ENCODE assay signal across 10 cellular contexts in genomic region chr5:54701179-54701578, GRCh38.
A peak's percentile ranks its signal among the peaks of the same experiment; 100 is the strongest.
DNase-seq lines count a peak whose midpoint lies in the region; TF ChIP-seq lines count a peak whose summit lies in the region.
"Had no signal": no experiment of that assay in that cellular context is flagged by ENCODE, and none has a peak within 500 bp of the region (broad histone marks: within the 10 kb centered on the region; RNA-seq: fewer than 3 reads in every experiment).

No MANE protein-coding gene starts in this region.

- H3K27ac Mint-ChIP-seq in osteocyte (ENCODE audit: unreplicated experiment) = peak overlapping the region; percentile 79
- H3K27ac Mint-ChIP-seq in activated CD4-positive, alpha-beta memory T cell treated with anti-CD3 and anti-CD28 coated beads, Interleukin-2, amount 10 ng/mL, durations not matched to agents 7 days and 5 days = no peak overlapping the region

- no peak overlapping the region for H3K4me3 Mint-ChIP-seq in osteocyte (ENCODE audit: unreplicated experiment)
- no peak overlapping the region for H3K4me3 Mint-ChIP-seq in activated CD4-positive, alpha-beta memory T cell treated with anti-CD3 and anti-CD28 coated beads, Interleukin-2, amount 10 ng/mL, durations not matched to agents 7 days and 5 days

- H3K36me3 Mint-ChIP-seq in osteocyte (ENCODE audit: unreplicated experiment) = no peaks in the 10 kb centered on the region
- H3K36me3 Mint-ChIP-seq in activated CD4-positive, alpha-beta memory T cell treated with anti-CD3 and anti-CD28 coated beads, Interleukin-2, amount 10 ng/mL, durations not matched to agents 7 days and 5 days (ENCODE audit: low read depth) = no peaks in the 10 kb centered on the region

- no peaks in the 10 kb centered on the region for H3K9me3 Mint-ChIP-seq in osteocyte (ENCODE audit: unreplicated experiment)
- H3K9me3 Mint-ChIP-seq in activated CD4-positive, alpha-beta memory T cell treated with anti-CD3 and anti-CD28 coated beads, Interleukin-2, amount 10 ng/mL, durations not matched to agents 7 days and 5 days = peaks cover 2% of the 10 kb centered on the region

- CTCF ChIA-PET in activated CD4-positive, alpha-beta memory T cell treated with anti-CD3 and anti-CD28 coated beads, Interleukin-2, amount 10 ng/mL, durations not matched to agents 7 days and 5 days (lab: Charles Lee) = no interaction called here

- H3K4me1 Mint-ChIP-seq in osteocyte (ENCODE audit: unreplicated experiment) = peaks cover 44% of the 10 kb centered on the region
- peaks cover 12% of the 10 kb centered on the region for H3K4me1 Mint-ChIP-seq in activated CD4-positive, alpha-beta memory T cell treated with anti-CD3 and anti-CD28 coated beads, Interleukin-2, amount 10 ng/mL, durations not matched to agents 7 days and 5 days

- TF ChIP-seq CTCF in epithelial cell of esophagus (IDR thresholded peaks at IDR 0.05; ENCODE audit: insufficient read depth, low read depth, low read length, missing control alignments) (no peak), osteocyte (IDR thresholded peaks at IDR 0.05) (no peak)

- no peaks in the 10 kb centered on the region for H3K27me3 Mint-ChIP-seq in osteocyte (ENCODE audit: unreplicated experiment)
- peaks cover 3% of the 10 kb centered on the region for H3K27me3 Mint-ChIP-seq in activated CD4-positive, alpha-beta memory T cell treated with anti-CD3 and anti-CD28 coated beads, Interleukin-2, amount 10 ng/mL, durations not matched to agents 7 days and 5 days

- DNase-seq in DMS79 treated with DMSO at 0.1 percent for 48 hours (lab: John Stamatoyannopoulos, UW) (peak; percentile 28), NCI-H226 (peak; percentile 94), epithelial cell of esophagus (ENCODE audit: low read depth) (peak; percentile 98), osteocyte (ENCODE audit: extremely low spot score, unreplicated experiment) (no peak), DMS 273 (lab: John Stamatoyannopoulos, UW; ENCODE audit: unreplicated experiment) (no peak), superior temporal gyrus (ENCODE audit: extremely low spot score) (no peak)
- DNase-seq in activated CD4-positive, alpha-beta memory T cell treated with anti-CD3 and anti-CD28 coated beads, Interleukin-2, amount 10 ng/mL, durations not matched to agents 7 days and 5 days = no peak
- no peak for DNase-seq in stimulated activated CD4-positive, alpha-beta T cell treated with anti-CD3 and anti-CD28 coated beads, Interleukin-4, amount 100 ng/mL, for 24 hours
- DNase-seq: amygdala; stimulated activated CD4-positive, alpha-beta T cell treated with anti-CD3 and anti-CD28 coated beads, Interleukin-2, amount 100 ng/mL, for 48 hours had no signal

- POLR2A ChIA-PET in activated CD4-positive, alpha-beta memory T cell treated with anti-CD3 and anti-CD28 coated beads, Interleukin-2, amount 10 ng/mL, durations not matched to agents 7 days and 5 days (lab: Charles Lee) = no interaction called here

- no peak overlapping the region for H3K4me3 ChIP-seq in epithelial cell of esophagus (ENCODE audit: low read length)

Comparison
In these comparisons a context has a peak if more than half of its experiments do, and no peak if none do; other contexts are left out.
1. DNase-seq: peak in DMS79 treated with DMSO at 0.1 percent for 48 hours (single experiment), NCI-H226 (single experiment) and epithelial cell of esophagus (single experiment); none in osteocyte (single experiment), DMS 273 (single experiment), activated CD4-positive, alpha-beta memory T cell treated with anti-CD3 and anti-CD28 coated beads, Interleukin-2, amount 10 ng/mL, durations not matched to agents 7 days and 5 days (single experiment), stimulated activated CD4-positive, alpha-beta T cell treated with anti-CD3 and anti-CD28 coated beads, Interleukin-4, amount 100 ng/mL, for 24 hours (single experiment) and superior temporal gyrus (single experiment).